Comparison of ENCODE assay signal across 11 cellular contexts in the genomic region with DNA sequence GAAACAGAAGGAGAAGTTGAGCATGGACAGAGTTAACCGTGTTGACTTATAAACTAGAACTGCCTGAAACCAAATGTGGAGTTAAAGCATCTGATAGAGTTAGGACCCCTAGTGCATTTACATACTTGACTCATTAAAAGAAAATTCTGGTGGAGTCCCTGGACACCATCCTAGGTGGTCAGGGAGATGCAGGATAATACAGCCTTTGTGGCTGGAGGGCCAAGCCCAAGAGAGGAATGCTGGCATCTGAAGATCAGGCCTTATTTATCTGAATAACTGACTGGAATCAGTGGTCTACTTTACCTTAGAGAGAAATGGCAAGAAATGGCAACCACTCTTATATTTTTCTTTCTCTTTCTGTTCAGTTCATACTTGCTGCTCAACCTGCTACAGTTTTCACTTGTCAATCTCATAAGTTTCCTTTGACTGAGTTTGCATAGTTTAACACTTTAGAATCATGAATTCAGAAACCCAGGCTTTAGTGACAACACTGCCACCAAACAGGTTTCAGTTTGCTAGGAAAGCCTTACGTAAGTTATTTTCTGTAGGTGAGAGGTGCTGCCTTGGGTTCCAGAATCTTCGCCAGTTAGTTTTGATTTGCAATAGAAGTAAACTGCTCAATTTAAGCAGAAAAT. TPM values are rescaled to one million over a fixed set of nuclear protein-coding genes. Genes with fewer than 3 reads are reported as not detected.
DNase-seq lines count a peak whose midpoint lies in the region; ATAC-seq and TF ChIP-seq lines count a peak whose summit lies in the region.
"Had no signal": no experiment of that assay in that cellular context is flagged by ENCODE, and none has a peak within 500 bp of the region (broad histone marks: within the 10 kb centered on the region; RNA-seq: fewer than 3 reads in every experiment).

No MANE protein-coding gene starts in this region.

- no peaks in the 10 kb centered on the region for H4K20me1 ChIP-seq in PC-9 (ENCODE audit: insufficient read depth)

- H3K27ac ChIP-seq in PC-9, result peak overlapping the region; percentile 65

- H2AFZ ChIP-seq in PC-9, result no peak overlapping the region

- H3K27me3 Mint-ChIP-seq in Calu3 (ENCODE audit: unreplicated experiment), result no peaks in the 10 kb centered on the region
- H3K27me3 Mint-ChIP-seq: activated naive CD4-positive, alpha-beta T cell treated with anti-CD3 and anti-CD28 coated beads, Interleukin-2, amount 50 U/mL, for 24 hours; CD4-positive, alpha-beta memory T cell had no signal

- H3K79me2 ChIP-seq in PC-9 (ENCODE audit: low read depth), result no peaks in the 10 kb centered on the region

- H3K9me3 ChIP-seq in PC-9 (ENCODE audit: insufficient read depth, low read depth), result no peaks in the 10 kb centered on the region

- no peak overlapping the region for H3K4me3 Mint-ChIP-seq in Calu3 (ENCODE audit: low read depth, unreplicated experiment)
- H3K4me3 Mint-ChIP-seq: activated naive CD4-positive, alpha-beta T cell treated with anti-CD3 and anti-CD28 coated beads, Interleukin-2, amount 50 U/mL, for 24 hours; CD4-positive, alpha-beta memory T cell had no signal

- no peaks in the 10 kb centered on the region for H3K9me3 Mint-ChIP-seq in Calu3 (ENCODE audit: low read depth, unreplicated experiment)
- H3K9me3 Mint-ChIP-seq: activated naive CD4-positive, alpha-beta T cell treated with anti-CD3 and anti-CD28 coated beads, Interleukin-2, amount 50 U/mL, for 24 hours; CD4-positive, alpha-beta memory T cell had no signal

- no TSS peak for BruUV-seq in Calu3 (replicated peaks; lab: Mats Ljungman, UMichigan)
- BruUV-seq in PC-9 (replicated peaks; lab: Mats Ljungman, UMichigan), result no TSS peak

- no peak overlapping the region; the same call in 1 of the 2 replicates for H3K4me3 ChIP-seq in PC-9

- H3K27me3 ChIP-seq in PC-9 (ENCODE audit: insufficient read depth, low read depth), result no peaks in the 10 kb centered on the region

- POLR2A ChIA-PET in PC-9 (lab: Charles Lee; ENCODE audit: unreplicated experiment), result no interaction called here

- TF ChIP-seq CTCF in Calu3 (IDR thresholded peaks at IDR 0.05; ENCODE audit: unreplicated experiment), result no peak
- no peak for TF ChIP-seq CTCF in PC-9 (conservative IDR thresholded peaks at IDR 0.05)

- CTCF ChIA-PET in Calu3 (lab: Charles Lee) (no interaction called here), PC-9 (lab: Charles Lee) (no interaction called here)

- H3F3A ChIP-seq in PC-9 (ENCODE audit: insufficient read depth, low read depth), result peaks cover 9% of the 10 kb centered on the region

- intact Hi-C loops in Calu3 (cut with micrococcal nuclease; ENCODE audit: unreplicated experiment), result loop anchor here (5.0 kb wide), 1 partner anchor 72 kb away; no protein-coding TSS in a partner anchor
- intact Hi-C loops in PC-9 (cut with micrococcal nuclease; ENCODE audit: unreplicated experiment), result loop anchor here (5.0 kb wide), 1 partner anchor 157 kb away; no protein-coding TSS in a partner anchor

- H3K4me2 ChIP-seq in PC-9, result peak overlapping the region; percentile 66

- DNase-seq in Calu3, result peak; percentile 51
- peak; percentile 21 to 66 for DNase-seq in PC-9
- DNase-seq in GM03348 (ENCODE audit: low spot score), result no peak
- DNase-seq in islet precursor cell, result no peak
- DNase-seq in stimulated activated CD8-positive, alpha-beta memory T cell treated with anti-CD3 and anti-CD28 coated beads, Interleukin-4, amount 100 ng/mL, for 48 hours, result no peak
- no peak for DNase-seq in T-helper 9 cell
- DNase-seq: CD4-positive, alpha-beta memory T cell; NCI-H1694 had no signal

- ATAC-seq in GM18873 (IDR thresholded peaks at IDR 0.05; ENCODE audit: low FRiP score, unreplicated experiment), result peak; percentile 79
- peak; percentile 88 for ATAC-seq in HG02678 (IDR thresholded peaks at IDR 0.05; ENCODE audit: unreplicated experiment)

- peaks cover 48% of the 10 kb centered on the region for H3K4me1 Mint-ChIP-seq in Calu3 (ENCODE audit: low read depth, unreplicated experiment)
- H3K4me1 Mint-ChIP-seq: activated naive CD4-positive, alpha-beta T cell treated with anti-CD3 and anti-CD28 coated beads, Interleukin-2, amount 50 U/mL, for 24 hours had no signal

- peaks cover 57% of the 10 kb centered on the region for H3K4me1 ChIP-seq in PC-9 (replicated peaks; ENCODE audit: insufficient read depth)

- H3K9me2 ChIP-seq in PC-9 (ENCODE audit: insufficient read depth), result no peaks in the 10 kb centered on the region

- H3K27ac Mint-ChIP-seq in Calu3 (ENCODE audit: unreplicated experiment), result peak overlapping the region; percentile 2
- H3K27ac Mint-ChIP-seq: activated naive CD4-positive, alpha-beta T cell treated with anti-CD3 and anti-CD28 coated beads, Interleukin-2, amount 50 U/mL, for 24 hours had no signal

- peaks cover 5% of the 10 kb centered on the region for H3K36me3 Mint-ChIP-seq in Calu3 (ENCODE audit: insufficient read depth, unreplicated experiment)
- H3K36me3 Mint-ChIP-seq: activated naive CD4-positive, alpha-beta T cell treated with anti-CD3 and anti-CD28 coated beads, Interleukin-2, amount 50 U/mL, for 24 hours; CD4-positive, alpha-beta memory T cell had no signal

- no peaks in the 10 kb centered on the region for H3K36me3 ChIP-seq in PC-9 (ENCODE audit: low read depth)

RNA-seq across cellular contexts. Expression of a gene that starts 10.2 kb away (rescaled TPM):
- total RNA-seq in Calu3 (2022) (1.8 and 3.3 TPM in 2 replicates), PC-9 (2021) (0.81 and 0.88 TPM in 2 replicates)

Comparison
In these comparisons a context has a peak if more than half of its experiments do, and no peak if none do; other contexts are left out.
1. DNase-seq: peak in Calu3 (single experiment) and PC-9 (2 of 2); none in GM03348 (single experiment), islet precursor cell (single experiment), stimulated activated CD8-positive, alpha-beta memory T cell treated with anti-CD3 and anti-CD28 coated beads, Interleukin-4, amount 100 ng/mL, for 48 hours (single experiment) and T-helper 9 cell (single experiment).